In genomic region chr3:21073561-21073960, GRCh38 we compare ENCODE assay signal across 30 cellular contexts.
"Had no signal": no experiment of that assay in that cellular context is flagged by ENCODE, and none has a peak within 500 bp of the region (broad histone marks: within the 10 kb centered on the region; RNA-seq: fewer than 3 reads in every experiment).

No MANE protein-coding gene starts in this region.

- DNase-seq: activated CD4-positive, alpha-beta memory T cell treated with anti-CD3 and anti-CD28 coated beads for 36 hours; activated CD4-positive, alpha-beta T cell treated with anti-CD3 and anti-CD28 coated beads for 36 hours; activated CD4-positive, alpha-beta T cell treated with anti-CD3 and anti-CD28 coated beads, Interleukin-2, amount 10 ng/mL, durations not matched to agents 24 days and 14 days; activated CD4-positive, CD25-positive, alpha-beta regulatory T cell; activated CD4-positive, CD25-positive, alpha-beta regulatory T cell treated with anti-CD3 and anti-CD28 coated beads, Interleukin-2, amount 50 U/mL, for 72 hours; activated CD8-positive, alpha-beta memory T cell treated with anti-CD3 and anti-CD28 coated beads, Interleukin-2, amount 10 ng/mL, durations not matched to agents 7 days and 5 days; activated CD8-positive, alpha-beta memory T cell treated with anti-CD3 and anti-CD28 coated beads, Interleukin-2, amount 50 U/mL, for 4 hours; activated CD8-positive, alpha-beta T cell treated with anti-CD3 and anti-CD28 coated beads, Interleukin-2, amount 10 ng/mL, durations not matched to agents 7 days and 5 days; activated effector memory CD4-positive, alpha-beta T cell treated with anti-CD3 and anti-CD28 coated beads, Interleukin-2, amount 50 U/mL, for 16 hours; activated naive CD4-positive, alpha-beta T cell treated with anti-CD3 and anti-CD28 coated beads for 36 hours; activated naive CD8-positive, alpha-beta T cell treated with anti-CD3 and anti-CD28 coated beads for 36 hours; activated naive CD8-positive, alpha-beta T cell treated with anti-CD3 and anti-CD28 coated beads, Interleukin-2, amount 50 U/mL, for 24 hours; activated T-cell treated with anti-CD3 and anti-CD28 coated beads, Interleukin-2, amount 50 U/mL, for 1 hour; activated T-cell treated with anti-CD3 and anti-CD28 coated beads, Interleukin-2, amount 50 U/mL, for 48 hours; adrenal gland; amygdala; aorta; body of pancreas; caudate nucleus; effector memory CD4-positive, alpha-beta T cell; endodermal cell; foreskin keratinocyte; gastrocnemius medialis; glutamatergic neuron; heart left ventricle; T-helper 2 cell had no signal

- H3K9me3 ChIP-seq: adrenal gland, body of pancreas, gastrocnemius medialis had no signal

- H3K4me1 Mint-ChIP-seq: activated CD4-positive, alpha-beta T cell treated with anti-CD3 and anti-CD28 coated beads for 36 hours; activated CD4-positive, alpha-beta T cell treated with anti-CD3 and anti-CD28 coated beads, Interleukin-2, amount 10 ng/mL, durations not matched to agents 24 days and 14 days; activated CD8-positive, alpha-beta memory T cell treated with anti-CD3 and anti-CD28 coated beads, Interleukin-2, amount 10 ng/mL, durations not matched to agents 7 days and 5 days; activated naive CD4-positive, alpha-beta T cell treated with anti-CD3 and anti-CD28 coated beads, Interleukin-2, amount 50 U/mL, for 24 hours; activated naive CD8-positive, alpha-beta T cell treated with anti-CD3 and anti-CD28 coated beads for 36 hours; activated naive CD8-positive, alpha-beta T cell treated with anti-CD3 and anti-CD28 coated beads, Interleukin-2, amount 50 U/mL, for 24 hours had no signal

- H3K36me3 Mint-ChIP-seq: activated CD4-positive, alpha-beta memory T cell treated with anti-CD3 and anti-CD28 coated beads for 36 hours; activated CD8-positive, alpha-beta memory T cell treated with anti-CD3 and anti-CD28 coated beads, Interleukin-2, amount 10 ng/mL, durations not matched to agents 7 days and 5 days; activated naive CD4-positive, alpha-beta T cell treated with anti-CD3 and anti-CD28 coated beads, Interleukin-2, amount 50 U/mL, for 24 hours; activated naive CD8-positive, alpha-beta T cell treated with anti-CD3 and anti-CD28 coated beads for 36 hours had no signal

- H3K4me3 ChIP-seq: adrenal gland, body of pancreas, gastrocnemius medialis, heart left ventricle had no signal

- H3K4me3 Mint-ChIP-seq: activated CD4-positive, alpha-beta memory T cell treated with anti-CD3 and anti-CD28 coated beads for 36 hours; activated CD4-positive, alpha-beta T cell treated with anti-CD3 and anti-CD28 coated beads for 36 hours; activated CD4-positive, alpha-beta T cell treated with anti-CD3 and anti-CD28 coated beads, Interleukin-2, amount 10 ng/mL, durations not matched to agents 24 days and 14 days; activated CD8-positive, alpha-beta memory T cell treated with anti-CD3 and anti-CD28 coated beads, Interleukin-2, amount 10 ng/mL, durations not matched to agents 7 days and 5 days; activated CD8-positive, alpha-beta T cell treated with anti-CD3 and anti-CD28 coated beads, Interleukin-2, amount 10 ng/mL, durations not matched to agents 7 days and 5 days; activated naive CD4-positive, alpha-beta T cell treated with anti-CD3 and anti-CD28 coated beads for 36 hours; activated naive CD4-positive, alpha-beta T cell treated with anti-CD3 and anti-CD28 coated beads, Interleukin-2, amount 50 U/mL, for 24 hours; activated naive CD8-positive, alpha-beta T cell treated with anti-CD3 and anti-CD28 coated beads for 36 hours; activated naive CD8-positive, alpha-beta T cell treated with anti-CD3 and anti-CD28 coated beads, Interleukin-2, amount 50 U/mL, for 24 hours; activated T-helper 1 cell treated with anti-CD3 and anti-CD28 coated beads, Interleukin-12 subunit alpha, Interleukin-12 subunit beta, Interleukin-2, Interleukin-4 antibody, amounts not matched to agents 30 ng/mL and 10 ng/mL and 1 ng/mL, durations not matched to agents 14 hours and 24 hours and 36 hours; endodermal cell had no signal

- FAIRE-seq: colon had no signal

- H3K27me3 Mint-ChIP-seq: activated CD4-positive, alpha-beta memory T cell treated with anti-CD3 and anti-CD28 coated beads for 36 hours; activated CD4-positive, alpha-beta T cell treated with anti-CD3 and anti-CD28 coated beads for 36 hours; activated CD4-positive, alpha-beta T cell treated with anti-CD3 and anti-CD28 coated beads, Interleukin-2, amount 10 ng/mL, durations not matched to agents 24 days and 14 days; activated CD8-positive, alpha-beta memory T cell treated with anti-CD3 and anti-CD28 coated beads, Interleukin-2, amount 10 ng/mL, durations not matched to agents 7 days and 5 days; activated naive CD4-positive, alpha-beta T cell treated with anti-CD3 and anti-CD28 coated beads, Interleukin-2, amount 50 U/mL, for 24 hours; activated naive CD8-positive, alpha-beta T cell treated with anti-CD3 and anti-CD28 coated beads for 36 hours; activated naive CD8-positive, alpha-beta T cell treated with anti-CD3 and anti-CD28 coated beads, Interleukin-2, amount 50 U/mL, for 24 hours had no signal

- H3K4me1 ChIP-seq: adrenal gland, body of pancreas, foreskin keratinocyte, gastrocnemius medialis, heart left ventricle had no signal

- H3K9me3 Mint-ChIP-seq: endodermal cell had no signal

- H3K27me3 ChIP-seq: adrenal gland, body of pancreas, foreskin keratinocyte, gastrocnemius medialis, heart left ventricle had no signal

- H3K36me3 ChIP-seq: adrenal gland, gastrocnemius medialis, heart left ventricle had no signal

- H3K27ac Mint-ChIP-seq: activated CD4-positive, alpha-beta memory T cell treated with anti-CD3 and anti-CD28 coated beads for 36 hours; activated CD4-positive, alpha-beta T cell treated with anti-CD3 and anti-CD28 coated beads for 36 hours; activated CD4-positive, alpha-beta T cell treated with anti-CD3 and anti-CD28 coated beads, Interleukin-2, amount 10 ng/mL, durations not matched to agents 24 days and 14 days; activated CD8-positive, alpha-beta memory T cell treated with anti-CD3 and anti-CD28 coated beads, Interleukin-2, amount 10 ng/mL, durations not matched to agents 7 days and 5 days; activated CD8-positive, alpha-beta T cell treated with anti-CD3 and anti-CD28 coated beads, Interleukin-2, amount 10 ng/mL, durations not matched to agents 7 days and 5 days; activated naive CD4-positive, alpha-beta T cell treated with anti-CD3 and anti-CD28 coated beads for 36 hours; activated naive CD4-positive, alpha-beta T cell treated with anti-CD3 and anti-CD28 coated beads, Interleukin-2, amount 50 U/mL, for 24 hours; activated naive CD8-positive, alpha-beta T cell treated with anti-CD3 and anti-CD28 coated beads for 36 hours; activated naive CD8-positive, alpha-beta T cell treated with anti-CD3 and anti-CD28 coated beads, Interleukin-2, amount 50 U/mL, for 24 hours; activated T-helper 1 cell treated with anti-CD3 and anti-CD28 coated beads, Interleukin-12 subunit alpha, Interleukin-12 subunit beta, Interleukin-2, Interleukin-4 antibody, amounts not matched to agents 30 ng/mL and 10 ng/mL and 1 ng/mL, durations not matched to agents 14 hours and 24 hours and 36 hours; activated T-helper 2 cell treated with anti-CD3 and anti-CD28 coated beads, Interferon-gamma antibody, Interleukin-2, Interleukin-4, amounts not matched to agents 10 μg/mL and 5 μg/mL and 100 μg/mL, durations not matched to agents 14 hours and 24 hours and 36 hours; endodermal cell had no signal

- H3K27ac ChIP-seq: adrenal gland, body of pancreas, foreskin keratinocyte, gastrocnemius medialis, heart left ventricle had no signal
